8 cellular contexts compared by ENCODE assay signal in the genomic region with DNA sequence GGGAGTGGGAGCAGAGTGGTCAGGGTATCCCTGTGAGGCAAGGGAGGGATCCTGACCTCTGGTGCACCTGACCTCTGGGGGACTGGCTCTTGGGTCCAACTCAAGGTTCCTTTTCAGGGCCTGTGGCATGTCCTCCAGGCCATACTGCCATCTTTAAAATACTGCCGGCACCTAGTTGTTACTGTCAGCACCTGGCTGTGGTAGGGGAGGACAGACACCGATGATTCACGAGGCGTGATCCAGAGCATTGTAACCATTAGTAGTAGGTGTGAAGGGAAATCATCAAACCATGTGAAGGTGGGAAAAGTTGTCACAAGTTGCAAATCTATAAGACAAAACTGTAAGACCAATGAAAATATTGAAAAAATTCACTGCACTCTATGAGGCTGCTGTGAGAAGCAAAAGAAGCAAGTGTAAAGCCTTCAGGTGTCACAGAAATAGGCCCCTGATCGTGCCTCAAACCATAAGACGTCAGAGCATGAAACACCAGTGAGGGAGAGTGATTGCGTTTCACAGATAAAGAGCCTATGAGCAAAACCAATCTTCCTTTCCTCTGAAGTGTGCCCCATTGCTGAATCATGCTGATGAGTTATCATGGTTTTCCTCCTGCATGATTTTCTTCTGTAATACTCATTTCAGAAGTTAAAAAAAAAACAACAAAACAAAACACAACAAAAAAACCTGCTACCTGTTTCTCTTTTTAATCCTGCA. TPM values are rescaled to one million over a fixed set of nuclear protein-coding genes. Genes with fewer than 3 reads are reported as not detected.
DNase-seq lines count a peak whose midpoint lies in the region; ATAC-seq, FAIRE-seq and TF ChIP-seq lines count a peak whose summit lies in the region.

No MANE protein-coding gene starts in this region.

- no peak overlapping the region for H2BK5ac ChIP-seq in neuronal stem cell (ENCODE audit: low read length)

- H3K14ac ChIP-seq in neuronal stem cell (ENCODE audit: low read length) = no peak overlapping the region

- no peaks in the 10 kb centered on the region for H3K9me2 ChIP-seq in PC-9 (ENCODE audit: insufficient read depth)

- H3K27me3 ChIP-seq in Caco-2 (replicated peaks; ENCODE audit: control insufficient read depth, insufficient read depth, low read length) (no peaks in the 10 kb centered on the region), PC-9 (ENCODE audit: insufficient read depth, low read depth) (no peaks in the 10 kb centered on the region), neuronal stem cell (ENCODE audit: control insufficient read depth in 3 of 3, insufficient read depth in 3 of 3, low read depth in 1 of 3, low read length in 3 of 3) (no peaks in the 10 kb centered on the region)

- no CpG with 5 or more reads among the region's 7 CpGs for WGBS in neuronal stem cell (ENCODE audit: extremely low coverage in 2 of 2, insufficient read length in 2 of 2, insufficient replicate concordance in 1 of 2), 2 donors

- no peak for FAIRE-seq in kidney (lab: Jason Lieb, UNC)

- no peak overlapping the region for H3K23ac ChIP-seq in neuronal stem cell (ENCODE audit: low read depth, low read length, poor library complexity)

- no peak overlapping the region for H4K8ac ChIP-seq in neuronal stem cell (ENCODE audit: low read depth, low read length)

- H3K4me2 ChIP-seq in PC-9 (no peak overlapping the region), neuronal stem cell (ENCODE audit: insufficient read depth, low read length, poor library complexity, severe bottlenecking) (no peak overlapping the region)

- 0 out of 2 replicates have a peak overlapping the region, but pooled peaks have one; percentile 0 for H2AFZ ChIP-seq in PC-9
- H2AFZ ChIP-seq in neuronal stem cell (ENCODE audit: low read length) = no peak overlapping the region

- H3K36me3 ChIP-seq in Caco-2 (ENCODE audit: control insufficient read depth, insufficient read depth, low read length) (no peaks in the 10 kb centered on the region), PC-9 (ENCODE audit: low read depth) (no peaks in the 10 kb centered on the region), neuronal stem cell (replicated peaks in 1 of 2; ENCODE audit: control insufficient read depth in 2 of 2, insufficient read depth in 2 of 2, low read length in 2 of 2) (no peaks in the 10 kb centered on the region), kidney (ENCODE audit: control insufficient read depth in 1 of 2, insufficient read depth in 2 of 2, low read length in 2 of 2) (no peaks in the 10 kb centered on the region)

- CTCF ChIA-PET in Caco-2 (lab: Charles Lee) (interaction anchor here (0.6 to 1.3 kb wide), 4 partner anchors 26 to 277 kb away, joined by 3 to 5 read pairs (median 4); no protein-coding TSS in a partner anchor), PC-9 (lab: Charles Lee) (no interaction called here)

- H3K9me3 ChIP-seq in Caco-2 (no peaks in the 10 kb centered on the region), PC-9 (ENCODE audit: insufficient read depth, low read depth) (no peaks in the 10 kb centered on the region), neuronal stem cell (replicated peaks in 1 of 2; ENCODE audit: control insufficient read depth in 2 of 2, insufficient read depth in 1 of 2, low read depth in 1 of 2, low read length in 2 of 2) (no peaks in the 10 kb centered on the region), kidney (ENCODE audit: control insufficient read depth in 1 of 2, low read length in 2 of 2) (no peaks in the 10 kb centered on the region)

- H3K4me3 Mint-ChIP-seq in Caco-2 (ENCODE audit: unreplicated experiment) = no peak overlapping the region

- H4K20me1 ChIP-seq in PC-9 (ENCODE audit: insufficient read depth) = no peaks in the 10 kb centered on the region

- DNase-seq in Caco-2 = no peak
- no peak for DNase-seq in PC-9
- peak; percentile 57 to 68 for DNase-seq in activated naive CD4-positive, alpha-beta T cell treated with anti-CD3 and anti-CD28 coated beads, Interleukin-2, amount 50 U/mL, for 72 hours (ENCODE audit: low spot score in 2 of 2)
- DNase-seq in neuronal stem cell (ENCODE audit: low spot score) = no peak
- DNase-seq in G401 (ENCODE audit: low spot score) = no peak
- DNase-seq in cortex of kidney (lab: John Stamatoyannopoulos, UW) = no peak
- DNase-seq in kidney = no peak
- DNase-seq in occipital lobe (lab: John Stamatoyannopoulos, UW) = no peak

- peak overlapping the region; percentile 8 for H2AK5ac ChIP-seq in neuronal stem cell (ENCODE audit: low read depth, low read length)

- H3K9ac ChIP-seq in neuronal stem cell (ENCODE audit: low read depth, low read length, poor library complexity) (no peak overlapping the region), kidney (ENCODE audit: low read length in 2 of 2) (no peak overlapping the region)

- H3K27ac Mint-ChIP-seq in Caco-2 (ENCODE audit: unreplicated experiment) = peak overlapping the region; percentile 74
- peak overlapping the region; percentile 90 to 93 for H3K27ac Mint-ChIP-seq in activated naive CD4-positive, alpha-beta T cell treated with anti-CD3 and anti-CD28 coated beads, Interleukin-2, amount 50 U/mL, for 72 hours

- H3K27ac ChIP-seq in PC-9 (peak overlapping the region; percentile 2; the same call in 1 of the 2 replicates), neuronal stem cell (replicated peaks; ENCODE audit: low read length) (no peak overlapping the region), kidney (ENCODE audit: low read depth in 2 of 2, low read length in 2 of 2) (no peak overlapping the region)

- no peaks in the 10 kb centered on the region for H3F3A ChIP-seq in PC-9 (ENCODE audit: insufficient read depth, low read depth)

- H2BK120ac ChIP-seq in neuronal stem cell (ENCODE audit: low read depth, low read length) = peak overlapping the region; percentile 43

- no peak overlapping the region for H3K4me3 ChIP-seq in Caco-2 (ENCODE audit: low read depth, low read length)
- no peak overlapping the region for H3K4me3 ChIP-seq in PC-9
- no peak overlapping the region for H3K4me3 ChIP-seq in neuronal stem cell (ENCODE audit: low read length in 2 of 2)
- no peak overlapping the region for H3K4me3 ChIP-seq in kidney (ENCODE audit: low read length in 2 of 2)

- POLR2A ChIA-PET in Caco-2 (lab: Charles Lee) (no interaction called here), PC-9 (lab: Charles Lee; ENCODE audit: unreplicated experiment) (no interaction called here)

- H4K91ac ChIP-seq in neuronal stem cell (ENCODE audit: low read depth, low read length, poor library complexity) = no peak overlapping the region

- TF ChIP-seq CTCF in Caco-2 (IDR thresholded peaks at IDR 0.05; ENCODE audit: insufficient read depth in 1 of 2, low read depth in 1 of 2, low read length in 1 of 2, severe bottlenecking in 1 of 2, unreplicated experiment in 1 of 2) (no peak), PC-9 (conservative IDR thresholded peaks at IDR 0.05) (no peak), kidney (IDR thresholded peaks at IDR 0.05; ENCODE audit: borderline replicate concordance, extremely low read depth, insufficient read depth) (no peak)

- H3K4me1 Mint-ChIP-seq in Caco-2 (ENCODE audit: low read depth, unreplicated experiment) = peaks cover 37% of the 10 kb centered on the region

- H3K79me1 ChIP-seq in neuronal stem cell (ENCODE audit: low read depth, low read length) = no peaks in the 10 kb centered on the region

- BruUV-seq in Caco-2 (replicated peaks; lab: Mats Ljungman, UMichigan) (no TSS peak), PC-9 (replicated peaks; lab: Mats Ljungman, UMichigan) (TSS peak; percentile 49)

- H3K27me3 Mint-ChIP-seq in Caco-2 (ENCODE audit: insufficient read depth, unreplicated experiment) = no peaks in the 10 kb centered on the region

- H3K4me1 ChIP-seq in Caco-2 = peaks cover 21% of the 10 kb centered on the region
- H3K4me1 ChIP-seq in PC-9 (replicated peaks; ENCODE audit: insufficient read depth) = 0 out of 2 replicates have a peak, but pooled peaks cover 5% of the 10 kb centered on the region
- H3K4me1 ChIP-seq in neuronal stem cell (ENCODE audit: control insufficient read depth in 2 of 2, insufficient read depth in 1 of 2, low read depth in 1 of 2, low read length in 2 of 2) = peaks cover 5 to 10% of the 10 kb centered on the region in 2 donors
- peaks cover 0 to 2% of the 10 kb centered on the region in 2 donors for H3K4me1 ChIP-seq in kidney (ENCODE audit: control insufficient read depth in 1 of 2, insufficient read depth in 1 of 2, low read depth in 1 of 2, low read length in 2 of 2)

- H3K79me2 ChIP-seq in PC-9 (ENCODE audit: low read depth) = no peaks in the 10 kb centered on the region

- H3K9me3 Mint-ChIP-seq in Caco-2 (ENCODE audit: unreplicated experiment) = peaks cover 9% of the 10 kb centered on the region
- H3K9me3 Mint-ChIP-seq in activated naive CD4-positive, alpha-beta T cell treated with anti-CD3 and anti-CD28 coated beads, Interleukin-2, amount 50 U/mL, for 72 hours = no peaks in the 10 kb centered on the region

- no peak overlapping the region for H2BK12ac ChIP-seq in neuronal stem cell (ENCODE audit: low read length)

- H3K4ac ChIP-seq in neuronal stem cell (ENCODE audit: low read length) = no peak overlapping the region

- intact Hi-C loops in Caco-2 (cut with micrococcal nuclease; ENCODE audit: unreplicated experiment) (loop anchor here (1.0 kb wide), 1 partner anchor 55 kb away; no protein-coding TSS in a partner anchor), PC-9 (cut with micrococcal nuclease; ENCODE audit: unreplicated experiment) (no loop called here), kidney (cut with DNase I) (no loop called here)

- H3K18ac ChIP-seq in neuronal stem cell (ENCODE audit: low read length) = peak overlapping the region; percentile 26

- ATAC-seq in activated naive CD4-positive, alpha-beta T cell treated with anti-CD3 and anti-CD28 coated beads, Interleukin-2, amount 50 U/mL, for 72 hours = peak; percentile 92 to 96

- H2BK15ac ChIP-seq in neuronal stem cell (ENCODE audit: low read length) = peak overlapping the region; percentile 59

- H3K36me3 Mint-ChIP-seq in Caco-2 (ENCODE audit: insufficient read depth, unreplicated experiment) = no peaks in the 10 kb centered on the region
- H3K36me3 Mint-ChIP-seq in activated naive CD4-positive, alpha-beta T cell treated with anti-CD3 and anti-CD28 coated beads, Interleukin-2, amount 50 U/mL, for 72 hours = peaks cover 0 to 15% of the 10 kb centered on the region in 2 donors

- in situ Hi-C loops in G401 (cut with HindIII; ENCODE audit: low sequenced_read_pairs) = no loop called here

RNA-seq across cellular contexts. Expression of a gene that starts 55.3 kb away (rescaled TPM):
- 17.6 and 19.4 TPM in 2 replicates for total RNA-seq in Caco-2 (2022)
- total RNA-seq in PC-9 (2021) = 11.5 and 13.1 TPM in 2 replicates
- total RNA-seq in activated naive CD4-positive, alpha-beta T cell treated with anti-CD3 and anti-CD28 coated beads, Interleukin-2, amount 50 U/mL, for 72 hours = 10 to 100 TPM; 38.2 to 38.9 TPM
- polyA plus RNA-seq in neuronal stem cell (2013, experiment 1 of 2) = 39.2 TPM
- 39.1 TPM for polyA plus RNA-seq in neuronal stem cell (2013, experiment 2 of 2)
- total RNA-seq in G401 (2014; rRNA removed; shearing (Covaris generic)) = 31.4 and 40.8 TPM in 2 replicates
- 3.2 TPM for total RNA-seq in kidney
- 1.4 TPM for polyA plus RNA-seq in kidney (ENCODE audit: insufficient read depth, low read depth, low replicate concordance)
- total RNA-seq in occipital lobe = 29.3 TPM

Comparison
In these comparisons a context has a peak if more than half of its experiments do, and no peak if none do; other contexts are left out.
1. DNase-seq: peak in activated naive CD4-positive, alpha-beta T cell treated with anti-CD3 and anti-CD28 coated beads, Interleukin-2, amount 50 U/mL, for 72 hours (2 of 2); none in Caco-2 (0 of 2), PC-9 (0 of 2), neuronal stem cell (single experiment), G401 (single experiment), cortex of kidney (single experiment), kidney (single experiment) and occipital lobe (single experiment).